Comparison of ENCODE assay signal across 21 cellular contexts in the genomic region with DNA sequence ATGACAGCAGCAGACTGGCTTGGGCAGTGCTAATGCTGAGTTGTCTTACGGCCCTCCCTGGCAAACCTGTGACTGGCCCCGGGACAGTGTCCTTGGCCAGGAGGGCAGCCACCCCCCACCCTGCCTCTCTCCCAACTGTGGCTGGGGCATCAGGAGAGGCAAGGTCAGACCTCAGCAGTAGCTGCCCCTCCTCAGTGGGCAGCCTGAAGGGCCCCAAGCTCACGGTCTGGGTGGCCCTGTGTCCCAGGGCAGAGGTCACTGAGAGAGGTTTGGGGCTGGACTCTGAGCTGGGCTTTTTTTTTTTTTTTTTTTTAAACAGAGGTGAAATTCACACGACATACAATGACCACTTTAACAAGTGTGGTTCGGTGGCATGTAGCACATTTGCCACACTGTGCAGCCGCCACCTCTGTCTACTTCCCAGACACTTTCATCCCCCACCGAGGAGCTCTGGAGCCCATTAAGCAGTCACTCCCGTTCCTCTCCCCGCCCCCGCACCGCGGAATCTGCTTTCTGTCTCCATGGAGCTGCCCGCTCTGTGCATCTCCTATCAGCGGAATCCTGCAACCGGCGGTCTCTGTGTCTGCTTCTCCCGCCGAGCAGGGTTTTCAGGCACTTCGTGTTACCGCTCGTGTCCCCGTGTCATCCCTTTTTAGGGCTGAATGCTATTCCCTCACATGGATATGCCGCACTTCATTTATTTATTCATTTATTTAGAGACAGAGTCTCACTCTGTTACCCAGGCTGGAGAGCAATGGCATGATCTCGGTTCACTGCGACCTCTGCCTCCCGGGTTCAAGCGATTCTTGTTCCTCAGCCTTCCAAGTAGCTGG.
"Had no signal": no experiment of that assay in that cellular context is flagged by ENCODE, and none has a peak within 500 bp of the region (broad histone marks: within the 10 kb centered on the region; RNA-seq: fewer than 3 reads in every experiment).

No MANE protein-coding gene starts in this region.

- H2AFZ ChIP-seq: parathyroid adenoma had no signal

- H3K9me3 Mint-ChIP-seq: effector memory CD8-positive, alpha-beta T cell had no signal

- H3K4me1 ChIP-seq: adrenal gland, left lung, parathyroid adenoma, spleen, thyroid gland had no signal

- H3K27me3 ChIP-seq: thyroid gland had no signal

- H3K79me2 ChIP-seq: parathyroid adenoma had no signal

- H3K36me3 ChIP-seq: adrenal gland, esophagus squamous epithelium, left lung, spleen, thyroid gland had no signal

- H3K27ac Mint-ChIP-seq: activated naive CD4-positive, alpha-beta T cell treated with anti-CD3 and anti-CD28 coated beads, Interleukin-2, amount 50 U/mL, for 72 hours; activated T-helper 1 cell treated with anti-CD3 and anti-CD28 coated beads, Interleukin-12 subunit alpha, Interleukin-12 subunit beta, Interleukin-2, Interleukin-4 antibody, amounts not matched to agents 30 ng/mL and 10 ng/mL and 1 ng/mL, durations not matched to agents 14 hours and 24 hours and 36 hours; effector memory CD8-positive, alpha-beta T cell had no signal

- H3K9me3 ChIP-seq: adrenal gland, esophagus squamous epithelium, left lung, thyroid gland had no signal

- H3K4me3 ChIP-seq: adrenal gland, esophagus squamous epithelium, left lung, spleen, thyroid gland had no signal

- H3K27ac ChIP-seq: adrenal gland, esophagus squamous epithelium, left lung, parathyroid adenoma, spleen, thyroid gland had no signal

- FAIRE-seq: bronchial epithelial cell, keratinocyte had no signal

- ATAC-seq: activated naive CD4-positive, alpha-beta T cell treated with anti-CD3 and anti-CD28 coated beads, Interleukin-2, amount 50 U/mL, for 72 hours; effector memory CD8-positive, alpha-beta T cell; left lung; sciatic nerve had no signal

- DNase-seq: activated CD4-positive, alpha-beta T cell treated with anti-CD3 and anti-CD28 coated beads, Interleukin-2, amount 50 U/mL, for 48 hours; activated gamma-delta T cell treated with Interleukin-2 at 50 U/mL for 16 hours; activated T-cell treated with anti-CD3 and anti-CD28 coated beads for 4 hours; adrenal gland; effector memory CD8-positive, alpha-beta T cell; esophagus squamous epithelium; hippocampal formation; left lung; mammary epithelial cell; midbrain; spleen; stimulated activated CD4-positive, alpha-beta T cell treated with anti-CD3 and anti-CD28 coated beads, Interleukin-4, amount 100 ng/mL, for 4 hours; stimulated activated naive CD4-positive, alpha-beta T cell; T1000; thyroid gland had no signal

- H3K4me3 Mint-ChIP-seq: activated T-helper 1 cell treated with anti-CD3 and anti-CD28 coated beads, Interleukin-12 subunit alpha, Interleukin-12 subunit beta, Interleukin-2, Interleukin-4 antibody, amounts not matched to agents 30 ng/mL and 10 ng/mL and 1 ng/mL, durations not matched to agents 14 hours and 24 hours and 36 hours; effector memory CD8-positive, alpha-beta T cell had no signal

- H3K36me3 Mint-ChIP-seq: activated naive CD4-positive, alpha-beta T cell treated with anti-CD3 and anti-CD28 coated beads, Interleukin-2, amount 50 U/mL, for 72 hours had no signal

- H3K9ac ChIP-seq: parathyroid adenoma had no signal
